In genomic region chr17:18624862-18625501, GRCh38 we compare ENCODE assay signal across 9 cellular contexts. TPM values are rescaled to one million over a fixed set of nuclear protein-coding genes. Genes with fewer than 3 reads are reported as not detected.
DNase-seq lines count a peak whose midpoint lies in the region; ATAC-seq and TF ChIP-seq lines count a peak whose summit lies in the region.
"Not testable (repeated sequence)": the region's sequence is repeated elsewhere in the genome, so short reads cannot be mapped to it uniquely, and the experiment has no call there.
"Had no signal": no experiment of that assay in that cellular context is flagged by ENCODE, and none has a peak within 500 bp of the region (broad histone marks: within the 10 kb centered on the region; RNA-seq: fewer than 3 reads in every experiment).

No MANE protein-coding gene starts in this region.

- DNase-seq in BJ (ENCODE audit: low read depth); activated CD4-positive, alpha-beta memory T cell treated with anti-CD3 and anti-CD28 coated beads for 36 hours; breast epithelium (ENCODE audit: low spot score in 2 of 2); Right ventricle myocardium superior; stimulated activated naive CD8-positive, alpha-beta T cell treated with anti-CD3 and anti-CD28 coated beads, Interleukin-15, Interleukin-2, amounts not matched to agents 100 U/mL and 50 U/mL, for 24 hours: not testable (repeated sequence)
- DNase-seq in HT-29 (ENCODE audit: low spot score): peak; percentile 32
- DNase-seq in naive thymus-derived CD4-positive, alpha-beta T cell: peak in 1 of 9 donors; percentile 20

- not testable (repeated sequence) for H3K4me1 ChIP-seq in breast epithelium; naive thymus-derived CD4-positive, alpha-beta T cell (ENCODE audit: control insufficient read depth in 2 of 2, insufficient read depth in 2 of 2, low read length in 2 of 2)

- H3K36me3 ChIP-seq in BJ (ENCODE audit: control insufficient read depth, insufficient read depth, low read length); breast epithelium; naive thymus-derived CD4-positive, alpha-beta T cell (ENCODE audit: control insufficient read depth in 2 of 3, insufficient read depth in 3 of 3, low read length in 3 of 3): not testable (repeated sequence)

- H3K4me1 Mint-ChIP-seq in activated CD4-positive, alpha-beta memory T cell treated with anti-CD3 and anti-CD28 coated beads for 36 hours (ENCODE audit: low read depth): peaks cover 11% of the 10 kb centered on the region
- peaks cover 3 to 19% (median 14%) of the 10 kb centered on the region in 7 donors for H3K4me1 Mint-ChIP-seq in naive thymus-derived CD4-positive, alpha-beta T cell

- POLR2A ChIA-PET in BJ (lab: Charles Lee); activated CD4-positive, alpha-beta memory T cell treated with anti-CD3 and anti-CD28 coated beads for 36 hours (lab: Charles Lee); naive thymus-derived CD4-positive, alpha-beta T cell (lab: Charles Lee): not testable (repeated sequence)

- not testable (repeated sequence) for TF ChIP-seq POLR2A in breast epithelium (IDR thresholded peaks at IDR 0.05)

- H3K4me3 Mint-ChIP-seq in activated CD4-positive, alpha-beta memory T cell treated with anti-CD3 and anti-CD28 coated beads for 36 hours: peak overlapping the region; percentile 86
- peak overlapping the region; percentile 80 to 94 (median 90) for H3K4me3 Mint-ChIP-seq in naive thymus-derived CD4-positive, alpha-beta T cell

- ATAC-seq in GM21381 (IDR thresholded peaks at IDR 0.05; ENCODE audit: unreplicated experiment) (peak; percentile 28), Right ventricle myocardium superior (ENCODE audit: poor library complexity) (peak; percentile 82)
- ATAC-seq in naive thymus-derived CD4-positive, alpha-beta T cell: peak; percentile 32
- peak; percentile 55 for ATAC-seq in stimulated activated naive CD8-positive, alpha-beta T cell treated with anti-CD3 and anti-CD28 coated beads, Interleukin-15, Interleukin-2, amounts not matched to agents 100 U/mL and 50 U/mL, for 24 hours

- peak overlapping the region; percentile 33 to 83 for H3K27ac ChIP-seq in breast epithelium
- peak overlapping the region; percentile 69 for H3K27ac ChIP-seq in naive thymus-derived CD4-positive, alpha-beta T cell (ENCODE audit: low read depth, low read length)

- intact Hi-C loops in activated CD4-positive, alpha-beta memory T cell treated with anti-CD3 and anti-CD28 coated beads for 36 hours (cut with micrococcal nuclease); breast epithelium (cut with DNase I; ENCODE audit: low total_unique reads); Right ventricle myocardium superior (cut with DNase I); naive thymus-derived CD4-positive, alpha-beta T cell (cut with micrococcal nuclease): not testable (repeated sequence)

- not testable (repeated sequence) for H3K9me3 Mint-ChIP-seq in activated CD4-positive, alpha-beta memory T cell treated with anti-CD3 and anti-CD28 coated beads for 36 hours; naive thymus-derived CD4-positive, alpha-beta T cell

- H3K4me3 ChIP-seq in BJ (ENCODE audit: low read depth, low read length): peak overlapping the region; percentile 36
- H3K4me3 ChIP-seq in breast epithelium: peak overlapping the region; percentile 38 to 67 (median 46)
- H3K4me3 ChIP-seq in naive thymus-derived CD4-positive, alpha-beta T cell (ENCODE audit: low read length): peak overlapping the region; percentile 33

- H3K27ac Mint-ChIP-seq in activated CD4-positive, alpha-beta memory T cell treated with anti-CD3 and anti-CD28 coated beads for 36 hours: peak overlapping the region; percentile 70
- H3K27ac Mint-ChIP-seq in naive thymus-derived CD4-positive, alpha-beta T cell: peak overlapping the region; percentile 58 to 97 (median 90)

- CTCF ChIA-PET in BJ (lab: Yijun Ruan, JAX): not testable (repeated sequence)
- CTCF ChIA-PET in activated CD4-positive, alpha-beta memory T cell treated with anti-CD3 and anti-CD28 coated beads for 36 hours (lab: Charles Lee): interaction anchor here (0.6 to 1.6 kb wide), 7 partner anchors 88 to 433 kb away, joined by 3 to 4 read pairs (median 3); partner anchors contain the start of genes SMCR8 and TOP3A
- CTCF ChIA-PET in naive thymus-derived CD4-positive, alpha-beta T cell (lab: Charles Lee): interaction anchor here (1.8 kb wide), 1 partner anchor 331 kb away, joined by 4 read pairs; no protein-coding TSS in a partner anchor

- H3K27me3 Mint-ChIP-seq in activated CD4-positive, alpha-beta memory T cell treated with anti-CD3 and anti-CD28 coated beads for 36 hours; naive thymus-derived CD4-positive, alpha-beta T cell: not testable (repeated sequence)

- not testable (repeated sequence) for H3K27me3 ChIP-seq in BJ (ENCODE audit: control insufficient read depth, insufficient read depth, low read length); breast epithelium; naive thymus-derived CD4-positive, alpha-beta T cell (ENCODE audit: control insufficient read depth in 2 of 2, insufficient read depth in 2 of 2, low read length in 2 of 2)

- H3K36me3 Mint-ChIP-seq in activated CD4-positive, alpha-beta memory T cell treated with anti-CD3 and anti-CD28 coated beads for 36 hours; naive thymus-derived CD4-positive, alpha-beta T cell: not testable (repeated sequence)

- not testable (repeated sequence) for TF ChIP-seq CTCF in BJ (IDR thresholded peaks at IDR 0.05; ENCODE audit: insufficient read depth, low read depth, low read length); breast epithelium (IDR thresholded peaks at IDR 0.05)

- H3K9me3 ChIP-seq in breast epithelium; naive thymus-derived CD4-positive, alpha-beta T cell (ENCODE audit: control insufficient read depth in 2 of 3, low read length in 3 of 3): not testable (repeated sequence)

RNA-seq across cellular contexts. Expression of gene TBC1D28, which starts 19.2 kb away (rescaled TPM):
- polyA plus RNA-seq in BJ (2011; rRNA removed): not detected in 2 replicates
- polyA minus RNA-seq in BJ (2011; rRNA and poly(A)+ RNA removed): not detected in 2 replicates
- total RNA-seq in HT-29 (2014; rRNA removed; shearing (Covaris generic)): not detected in 2 replicates
- not detected for total RNA-seq in activated CD4-positive, alpha-beta memory T cell treated with anti-CD3 and anti-CD28 coated beads for 36 hours
- total RNA-seq in breast epithelium (not detected), Right ventricle myocardium superior (not detected)
- not detected for total RNA-seq in naive thymus-derived CD4-positive, alpha-beta T cell
- not detected for polyA plus RNA-seq in naive thymus-derived CD4-positive, alpha-beta T cell
- total RNA-seq: ureter had no signal

RNA-seq across cellular contexts. Expression of gene FOXO3B, which starts 57.1 kb away (rescaled TPM):
- polyA plus RNA-seq in BJ (2011; rRNA removed): 3.4 and 5.8 TPM in 2 replicates
- polyA minus RNA-seq in BJ (2011; rRNA and poly(A)+ RNA removed): 4.8 and 8.2 TPM in 2 replicates
- total RNA-seq in HT-29 (2014; rRNA removed; shearing (Covaris generic)): 1.2 and 2.1 TPM in 2 replicates
- total RNA-seq in activated CD4-positive, alpha-beta memory T cell treated with anti-CD3 and anti-CD28 coated beads for 36 hours: 1 to 10 TPM; 2.0 to 2.5 TPM
- total RNA-seq in breast epithelium (10 to 100 TPM in 1 of 3 donors, 1 to 10 TPM in 2; 4.6 to 13.9 (median 8.2) TPM), Right ventricle myocardium superior (0.91 TPM)
- 1 to 10 TPM; 3.8 to 9.6 (median 5.3) TPM for total RNA-seq in naive thymus-derived CD4-positive, alpha-beta T cell
- polyA plus RNA-seq in naive thymus-derived CD4-positive, alpha-beta T cell: 1 to 10 TPM; 2.4 to 3.8 TPM

Comparison
In these comparisons a context has a peak if more than half of its experiments do, and no peak if none do; other contexts are left out.
1. ATAC-seq: peak in every context shown above with its lines; median percentile 82 in Right ventricle myocardium superior; 55 in stimulated activated naive CD8-positive, alpha-beta T cell treated with anti-CD3 and anti-CD28 coated beads, Interleukin-15, Interleukin-2, amounts not matched to agents 100 U/mL and 50 U/mL, for 24 hours; 32 in naive thymus-derived CD4-positive, alpha-beta T cell; 28 in GM21381.